In the genomic region with DNA sequence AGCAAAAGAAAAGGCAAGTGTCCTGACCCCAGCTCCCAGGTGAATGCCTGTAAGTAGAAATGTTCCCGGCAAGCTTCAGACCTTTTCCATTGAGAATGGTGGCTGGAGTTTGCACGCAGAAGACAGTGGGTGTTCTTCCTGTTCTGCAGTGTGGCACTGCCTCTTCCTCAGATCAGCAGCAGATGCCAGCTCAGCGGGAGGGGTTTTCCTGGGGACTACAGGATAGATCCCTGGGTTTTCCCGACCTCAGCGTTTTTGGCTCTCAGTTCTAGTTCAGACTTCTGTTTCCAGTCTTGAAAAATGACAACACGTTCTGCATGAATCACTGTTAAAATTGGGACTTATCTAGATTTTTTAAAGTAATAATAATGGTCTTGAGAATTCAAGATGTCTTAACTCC, we compare ENCODE assay signal across 12 cellular contexts. TPM values are rescaled to one million over a fixed set of nuclear protein-coding genes. Genes with fewer than 3 reads are reported as not detected.
DNase-seq lines count a peak whose midpoint lies in the region; ATAC-seq, FAIRE-seq and TF ChIP-seq lines count a peak whose summit lies in the region.
"Had no signal": no experiment of that assay in that cellular context is flagged by ENCODE, and none has a peak within 500 bp of the region (broad histone marks: within the 10 kb centered on the region; RNA-seq: fewer than 3 reads in every experiment).

No MANE protein-coding gene starts in this region.

- H3F3A ChIP-seq in PC-9 (ENCODE audit: insufficient read depth, low read depth): peaks cover 7% of the 10 kb centered on the region; the same call in 1 of the 2 replicates

- H3K4me1 ChIP-seq in kidney (ENCODE audit: control insufficient read depth in 1 of 2, insufficient read depth in 1 of 2, low read depth in 1 of 2, low read length in 2 of 2) (peaks cover 5 to 16% of the 10 kb centered on the region in 2 donors), subcutaneous abdominal adipose tissue (ENCODE audit: control insufficient read depth in 5 of 5, insufficient read depth in 5 of 5, low read length in 5 of 5) (peaks cover 4 to 39% (median 30%) of the 10 kb centered on the region in 5 donors), PC-9 (replicated peaks; ENCODE audit: insufficient read depth) (no peaks in the 10 kb centered on the region)

- H3K9ac ChIP-seq in kidney (ENCODE audit: low read length in 2 of 2): no peak overlapping the region
- H3K9ac ChIP-seq in subcutaneous abdominal adipose tissue (ENCODE audit: low read length in 5 of 5): no peak overlapping the region
- H3K9ac ChIP-seq: KMS-11 had no signal

- H3K36me3 ChIP-seq in kidney (ENCODE audit: control insufficient read depth in 1 of 2, insufficient read depth in 2 of 2, low read length in 2 of 2): no peaks in the 10 kb centered on the region
- peaks cover under 1 to 10% (median 4%) of the 10 kb centered on the region in 5 donors for H3K36me3 ChIP-seq in subcutaneous abdominal adipose tissue (ENCODE audit: control insufficient read depth in 5 of 5, insufficient read depth in 5 of 5, low read length in 5 of 5)
- H3K36me3 ChIP-seq in PC-9 (ENCODE audit: low read depth): peaks cover 26% of the 10 kb centered on the region

- H3K27me3 ChIP-seq in subcutaneous abdominal adipose tissue (ENCODE audit: control insufficient read depth in 5 of 5, insufficient read depth in 4 of 5, low read length in 5 of 5): no peaks in the 10 kb centered on the region
- no peaks in the 10 kb centered on the region for H3K27me3 ChIP-seq in PC-9 (ENCODE audit: insufficient read depth, low read depth)

- no peak for FAIRE-seq in kidney (lab: Jason Lieb, UNC)

- no peak overlapping the region for H3K4me2 ChIP-seq in PC-9
- H3K4me2 ChIP-seq: KMS-11 had no signal

- no peaks in the 10 kb centered on the region for H3K79me2 ChIP-seq in PC-9 (ENCODE audit: low read depth)

- H3K4me3 ChIP-seq in kidney (ENCODE audit: low read length in 2 of 2) (peak overlapping the region in 1 of 2 donors; percentile 16), subcutaneous abdominal adipose tissue (ENCODE audit: low read depth in 1 of 5, low read length in 5 of 5) (no peak overlapping the region), PC-9 (no peak overlapping the region)

- ATAC-seq in HG03521 (IDR thresholded peaks at IDR 0.05; ENCODE audit: unreplicated experiment): no peak

- POLR2A ChIA-PET in PC-9 (lab: Charles Lee; ENCODE audit: unreplicated experiment): no interaction called here

- H4K20me1 ChIP-seq in PC-9 (ENCODE audit: insufficient read depth): no peaks in the 10 kb centered on the region

- intact Hi-C loops in kidney (cut with DNase I): no loop called here
- intact Hi-C loops in PC-9 (cut with micrococcal nuclease; ENCODE audit: unreplicated experiment): no loop called here

- DNase-seq in NCI-H146 (lab: John Stamatoyannopoulos, UW) (peak; percentile 62), brain pericyte (ENCODE audit: low read depth, low spot score) (peak; percentile 64), kidney (peak; percentile 78), PC-9 (no peak), ureter (ENCODE audit: low spot score) (no peak)
- DNase-seq: activated CD8-positive, alpha-beta memory T cell treated with anti-CD3 and anti-CD28 coated beads for 24 hours; Calu3; foreskin fibroblast; NCI-H2107 had no signal

- no TSS peak for BruUV-seq in PC-9 (replicated peaks; lab: Mats Ljungman, UMichigan)

- no peaks in the 10 kb centered on the region for H3K9me2 ChIP-seq in PC-9 (ENCODE audit: insufficient read depth)

- H3K27ac ChIP-seq in kidney (ENCODE audit: low read depth in 2 of 2, low read length in 2 of 2): peak overlapping the region in 1 of 2 donors; percentile 25
- H3K27ac ChIP-seq in subcutaneous abdominal adipose tissue (ENCODE audit: low read depth, low read length): peak overlapping the region; percentile 12
- no peak overlapping the region for H3K27ac ChIP-seq in PC-9
- H3K27ac ChIP-seq: KMS-11 had no signal

- CTCF ChIA-PET in PC-9 (lab: Charles Lee): no interaction called here

- TF ChIP-seq CTCF in kidney (IDR thresholded peaks at IDR 0.05; ENCODE audit: borderline replicate concordance, extremely low read depth, insufficient read depth) (no peak), PC-9 (conservative IDR thresholded peaks at IDR 0.05) (no peak)

- H3K9me3 ChIP-seq in kidney (ENCODE audit: control insufficient read depth in 1 of 2, low read length in 2 of 2) (no peaks in the 10 kb centered on the region), subcutaneous abdominal adipose tissue (ENCODE audit: control insufficient read depth in 5 of 5, low read length in 5 of 5) (no peaks in the 10 kb centered on the region), PC-9 (ENCODE audit: insufficient read depth, low read depth) (no peaks in the 10 kb centered on the region)

- no peak overlapping the region for H2AFZ ChIP-seq in PC-9

RNA-seq across cellular contexts. Expression of a gene that starts 39.2 kb away (rescaled TPM):
- total RNA-seq in kidney (6.0 TPM), PC-9 (2021) (8.6 and 10.6 TPM in 2 replicates), ureter (61.6 TPM)
- polyA plus RNA-seq in kidney (ENCODE audit: insufficient read depth, low read depth, low replicate concordance): 2.3 TPM

RNA-seq across cellular contexts. Expression of a gene that starts 52.6 kb away (rescaled TPM):
- 34.0 TPM for total RNA-seq in kidney
- 9.4 TPM for polyA plus RNA-seq in kidney (ENCODE audit: insufficient read depth, low read depth, low replicate concordance)
- 10.9 and 14.6 TPM in 2 replicates for total RNA-seq in PC-9 (2021)
- total RNA-seq in ureter: 18.8 TPM

Comparison
In these comparisons a context has a peak if more than half of its experiments do, and no peak if none do; other contexts are left out.
1. DNase-seq: peak in NCI-H146 (single experiment), brain pericyte (single experiment) and kidney (single experiment); none in PC-9 (0 of 2) and ureter (single experiment).